ENCODE assay signal across 8 cellular contexts in the genomic region with DNA sequence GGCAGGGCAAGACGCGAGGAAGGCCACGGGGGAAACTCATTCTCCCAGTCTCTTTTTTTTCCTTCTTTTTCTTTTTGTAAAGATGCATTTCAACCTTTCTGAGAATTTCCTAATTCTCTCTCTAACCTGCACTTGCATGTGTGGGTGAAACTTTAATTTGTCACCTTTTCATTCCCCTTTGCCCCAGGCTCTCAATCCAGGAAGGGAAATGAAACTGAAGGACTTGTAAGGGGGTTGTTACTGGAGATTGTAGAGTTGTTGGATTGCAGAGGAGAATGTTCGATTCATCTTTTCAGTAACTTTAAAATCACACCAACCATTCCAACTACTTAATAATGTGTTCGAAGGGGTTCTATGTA. TPM values are rescaled to one million over a fixed set of nuclear protein-coding genes. Genes with fewer than 3 reads are reported as not detected.
DNase-seq lines count a peak whose midpoint lies in the region; ATAC-seq and TF ChIP-seq lines count a peak whose summit lies in the region.
"Not testable (repeated sequence)": the region's sequence is repeated elsewhere in the genome, so short reads cannot be mapped to it uniquely, and the experiment has no call there.

No MANE protein-coding gene starts in this region.

- not testable (repeated sequence) for TF ChIP-seq EP300 in suprapubic skin (IDR thresholded peaks at IDR 0.05)

- H3K27ac ChIP-seq in C4-2B, result peak overlapping the region; percentile 85
- H3K27ac ChIP-seq in HUES48 (ENCODE audit: low read depth, low read length), result peak overlapping the region; percentile 73
- peak overlapping the region; percentile 61 for H3K27ac ChIP-seq in PC-9
- peak overlapping the region; percentile 84 for H3K27ac ChIP-seq in effector memory CD4-positive, alpha-beta T cell (ENCODE audit: insufficient read depth, low read length, poor library complexity, severe bottlenecking)
- not testable (repeated sequence) for H3K27ac ChIP-seq in iPS-20b (ENCODE audit: low read length)
- H3K27ac ChIP-seq in suprapubic skin, result peak overlapping the region; percentile 98

- POLR2A ChIA-PET in PC-9 (lab: Charles Lee; ENCODE audit: unreplicated experiment), result not testable (repeated sequence)

- H3K9me3 Mint-ChIP-seq in activated T-helper 17 cell treated with anti-CD3 and anti-CD28 coated beads, Interleukin-2, amount 50 U/mL, for 72 hours; neural crest cell: not testable (repeated sequence)

- not testable (repeated sequence) for TF ChIP-seq CTCF in C4-2B (conservative IDR thresholded peaks at IDR 0.05); PC-9 (conservative IDR thresholded peaks at IDR 0.05); neural crest cell (conservative IDR thresholded peaks at IDR 0.05); suprapubic skin (IDR thresholded peaks at IDR 0.05)

- not testable (repeated sequence) for H3F3A ChIP-seq in PC-9 (ENCODE audit: insufficient read depth, low read depth)

- H3K27ac Mint-ChIP-seq in activated T-helper 17 cell treated with anti-CD3 and anti-CD28 coated beads, Interleukin-2, amount 50 U/mL, for 72 hours, result peak overlapping the region; percentile 97
- H3K27ac Mint-ChIP-seq in neural crest cell (ENCODE audit: unreplicated experiment), result peak overlapping the region; percentile 95

- H3K4me2 ChIP-seq in PC-9, result peak overlapping the region; percentile 87

- H3K4me1 Mint-ChIP-seq in activated T-helper 17 cell treated with anti-CD3 and anti-CD28 coated beads, Interleukin-2, amount 50 U/mL, for 72 hours, result peaks cover 14% of the 10 kb centered on the region
- peaks cover 32% of the 10 kb centered on the region for H3K4me1 Mint-ChIP-seq in neural crest cell

- TF ChIP-seq POLR2A in suprapubic skin (IDR thresholded peaks at IDR 0.05), result not testable (repeated sequence)

- TSS peak; percentile 61 for BruUV-seq in PC-9 (replicated peaks; lab: Mats Ljungman, UMichigan)

- peaks cover 12% of the 10 kb centered on the region for H3K36me3 ChIP-seq in HUES48 (ENCODE audit: control insufficient read depth, insufficient read depth, low read length)
- not testable (repeated sequence) for H3K36me3 ChIP-seq in PC-9 (ENCODE audit: low read depth); effector memory CD4-positive, alpha-beta T cell (ENCODE audit: control insufficient read depth, insufficient read depth, low read length); suprapubic skin
- peaks cover 22% of the 10 kb centered on the region; the same call in 1 of the 2 replicates for H3K36me3 ChIP-seq in iPS-20b (ENCODE audit: insufficient read depth, low read depth, low read length)

- H3K4me3 ChIP-seq in HUES48 (ENCODE audit: low read depth, low read length), result peak overlapping the region; percentile 78
- H3K4me3 ChIP-seq in PC-9, result peak overlapping the region; percentile 93
- peak overlapping the region; percentile 62 for H3K4me3 ChIP-seq in effector memory CD4-positive, alpha-beta T cell (ENCODE audit: insufficient read depth, low read depth, low read length, poor library complexity, severe bottlenecking)
- H3K4me3 ChIP-seq in iPS-20b (ENCODE audit: low read length), result peak overlapping the region; percentile 83
- H3K4me3 ChIP-seq in suprapubic skin, result peak overlapping the region; percentile 67

- CTCF ChIA-PET in PC-9 (lab: Charles Lee), result not testable (repeated sequence)

- H3K9ac ChIP-seq in HUES48 (ENCODE audit: low read depth, low read length) (peak overlapping the region; percentile 70), iPS-20b (ENCODE audit: low read depth, low read length) (peak overlapping the region; percentile 85; the same call in 1 of the 2 replicates)

- H2AFZ ChIP-seq in PC-9, result peak overlapping the region; percentile 60; the same call in 1 of the 2 replicates

- H3K9me2 ChIP-seq in PC-9 (ENCODE audit: insufficient read depth), result not testable (repeated sequence)

- DNase-seq in PC-9; effector memory CD4-positive, alpha-beta T cell; neural crest cell (ENCODE audit: low read depth, low spot score); suprapubic skin (ENCODE audit: low spot score in 2 of 2): not testable (repeated sequence)

- WGBS in suprapubic skin, result 6% methylated on average over 5 of the region's 5 CpGs

- H4K20me1 ChIP-seq in PC-9 (ENCODE audit: insufficient read depth), result not testable (repeated sequence)

- H3K36me3 Mint-ChIP-seq in activated T-helper 17 cell treated with anti-CD3 and anti-CD28 coated beads, Interleukin-2, amount 50 U/mL, for 72 hours (ENCODE audit: low read depth), result peaks cover 51% of the 10 kb centered on the region
- not testable (repeated sequence) for H3K36me3 Mint-ChIP-seq in neural crest cell (ENCODE audit: low read depth)

- H3K9me3 ChIP-seq in HUES48 (ENCODE audit: control insufficient read depth, insufficient read depth, low read length); PC-9 (ENCODE audit: insufficient read depth, low read depth); effector memory CD4-positive, alpha-beta T cell (ENCODE audit: control insufficient read depth, low read length); iPS-20b (ENCODE audit: insufficient read depth, low read depth, low read length); suprapubic skin: not testable (repeated sequence)

- peaks cover 61% of the 10 kb centered on the region for H3K79me2 ChIP-seq in PC-9 (ENCODE audit: low read depth)

- peak overlapping the region; percentile 87 for H3K4me3 Mint-ChIP-seq in activated T-helper 17 cell treated with anti-CD3 and anti-CD28 coated beads, Interleukin-2, amount 50 U/mL, for 72 hours
- peak overlapping the region; percentile 93 for H3K4me3 Mint-ChIP-seq in neural crest cell

- not testable (repeated sequence) for H3K4me1 ChIP-seq in HUES48 (ENCODE audit: control insufficient read depth, insufficient read depth, low read length); effector memory CD4-positive, alpha-beta T cell (ENCODE audit: control insufficient read depth, insufficient read depth, low read length, poor library complexity, severe bottlenecking); iPS-20b (ENCODE audit: insufficient read depth, low read length)
- H3K4me1 ChIP-seq in PC-9 (replicated peaks; ENCODE audit: insufficient read depth) (peaks cover 18% of the 10 kb centered on the region), suprapubic skin (peaks cover 39% of the 10 kb centered on the region)

- not testable (repeated sequence) for H3K27me3 ChIP-seq in HUES48 (ENCODE audit: control insufficient read depth, insufficient read depth, low read length); PC-9 (ENCODE audit: insufficient read depth, low read depth); effector memory CD4-positive, alpha-beta T cell (replicated peaks; ENCODE audit: control insufficient read depth, insufficient read depth, low read length, poor library complexity, severe bottlenecking); iPS-20b (ENCODE audit: insufficient read depth, low read length); suprapubic skin

- intact Hi-C loops in PC-9 (cut with micrococcal nuclease; ENCODE audit: unreplicated experiment), result not testable (repeated sequence)

- ATAC-seq in activated T-helper 17 cell treated with anti-CD3 and anti-CD28 coated beads, Interleukin-2, amount 50 U/mL, for 72 hours (replicated peaks), result not testable (repeated sequence)

- not testable (repeated sequence) for H3K27me3 Mint-ChIP-seq in activated T-helper 17 cell treated with anti-CD3 and anti-CD28 coated beads, Interleukin-2, amount 50 U/mL, for 72 hours; neural crest cell (ENCODE audit: low read depth)

RNA-seq across cellular contexts. Expression of a gene that starts 1.2 kb away (rescaled TPM):
- total RNA-seq in PC-9 (2021) (32.6 and 40.7 TPM in 2 replicates), neural crest cell (52.8 and 60.6 TPM in 2 replicates), suprapubic skin (10 to 100 TPM; 25.4 to 47.8 (median 26.5) TPM)
- 10 to 100 TPM; 42.5 to 43.9 TPM for total RNA-seq in activated T-helper 17 cell treated with anti-CD3 and anti-CD28 coated beads, Interleukin-2, amount 50 U/mL, for 72 hours

RNA-seq across cellular contexts. Expression of a gene that starts 56.2 kb away (rescaled TPM):
- total RNA-seq in PC-9 (2021) (23.1 and 28.1 TPM in 2 replicates), neural crest cell (43.8 and 44.9 TPM in 2 replicates), suprapubic skin (10 to 100 TPM; 14.7 to 21.7 (median 15.4) TPM)
- total RNA-seq in activated T-helper 17 cell treated with anti-CD3 and anti-CD28 coated beads, Interleukin-2, amount 50 U/mL, for 72 hours, result 10 to 100 TPM; 21.2 to 30.3 TPM
